In genomic region chr17:45991341-45991740, GRCh38 we compare ENCODE assay signal across 9 cellular contexts. TPM values are rescaled to one million over a fixed set of nuclear protein-coding genes. Genes with fewer than 3 reads are reported as not detected.
"Had no signal": no experiment of that assay in that cellular context is flagged by ENCODE, and none has a peak within 500 bp of the region (broad histone marks: within the 10 kb centered on the region; RNA-seq: fewer than 3 reads in every experiment).

No MANE protein-coding gene starts in this region.

- H2AFZ ChIP-seq: GM23248 had no signal

- DNase-seq: GM23248, GOT3, HFFc6 had no signal

- H3K9ac ChIP-seq: GM23248 had no signal

- H3K4me3 ChIP-seq: GM23248, HAP-1 had no signal

- H3K4me1 ChIP-seq: HAP-1 had no signal

- H3K36me3 ChIP-seq: HAP-1 had no signal

- H3K27ac ChIP-seq: GM23248 had no signal

- H3K9me3 ChIP-seq: HAP-1 had no signal

RNA-seq across cellular contexts. Expression of gene STH, which starts 7.7 kb away (rescaled TPM):
- total RNA-seq: GM23248, H4, H7, HepG2, HFFc6, HT-29 had no signal
- polyA plus RNA-seq: GM23248, HepG2, IgD-negative memory B cell had no signal
